11 cellular contexts compared by ENCODE assay signal in the genomic region with DNA sequence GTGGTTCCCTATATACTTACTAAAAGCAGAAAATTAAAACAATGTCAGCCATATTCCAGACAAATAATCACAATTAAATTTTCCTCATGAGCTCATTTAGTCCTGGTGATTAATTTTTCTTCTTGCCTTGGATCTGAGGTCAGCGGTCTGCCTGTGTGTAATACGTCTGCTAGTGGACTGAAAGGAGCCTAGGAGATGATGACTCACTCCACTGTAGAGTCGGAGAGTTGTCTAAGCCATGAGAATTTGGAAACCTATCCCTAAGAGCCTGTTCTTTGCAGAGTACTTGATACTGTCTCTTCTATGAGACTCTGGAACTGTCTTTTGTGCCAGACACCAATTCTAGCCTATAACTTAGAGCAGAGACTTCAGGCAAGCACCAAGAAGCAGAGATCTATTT.
DNase-seq lines count a peak whose midpoint lies in the region; ATAC-seq and TF ChIP-seq lines count a peak whose summit lies in the region.
"Had no signal": no experiment of that assay in that cellular context is flagged by ENCODE, and none has a peak within 500 bp of the region (broad histone marks: within the 10 kb centered on the region; RNA-seq: fewer than 3 reads in every experiment).

No MANE protein-coding gene starts in this region.

- no peaks in the 10 kb centered on the region for H3K27me3 ChIP-seq in PC-3 (ENCODE audit: low read length)
- H3K27me3 ChIP-seq: pancreas, vagina had no signal

- CTCF ChIA-PET in PC-3 (lab: Charles Lee): interaction anchor here (1.1 kb wide), 1 partner anchor 55 kb away, joined by 5 read pairs; no protein-coding TSS in a partner anchor

- H3K9me2 ChIP-seq in PC-3 (replicated peaks; ENCODE audit: low read length): no peaks in the 10 kb centered on the region

- H3K4me2 ChIP-seq in PC-3 (ENCODE audit: low read length): no peak overlapping the region

- H3K4me1 ChIP-seq in PC-3 (ENCODE audit: insufficient read depth, low read length): peaks cover 19% of the 10 kb centered on the region
- H3K4me1 ChIP-seq: pancreas, vagina had no signal

- H4K20me1 ChIP-seq in PC-3 (ENCODE audit: low read length): no peaks in the 10 kb centered on the region

- no peak for TF ChIP-seq CTCF in PC-3 (conservative IDR thresholded peaks at IDR 0.05; ENCODE audit: low read depth, low read length)
- no peak for TF ChIP-seq CTCF in retinal pigment epithelial cell (conservative IDR thresholded peaks at IDR 0.05; ENCODE audit: low read depth, low read length)

- H3K79me2 ChIP-seq in PC-3 (ENCODE audit: low read length): no peaks in the 10 kb centered on the region

- DNase-seq in GM04504 (ENCODE audit: low read depth) (peak; percentile 75), PC-3 (peak; percentile 49), retinal pigment epithelial cell (ENCODE audit: low read depth) (peak; percentile 83), DMS79 (lab: John Stamatoyannopoulos, UW) (no peak), COLO668 (lab: John Stamatoyannopoulos, UW; ENCODE audit: unreplicated experiment) (no peak), NCI-H748 treated with DMSO at 0.1 percent for 48 hours (lab: John Stamatoyannopoulos, UW) (no peak)
- DNase-seq: pancreas had no signal

- ATAC-seq in PC-3: peak; percentile 40
- ATAC-seq in esophagus mucosa: peak; percentile 92
- ATAC-seq: WTC11 had no signal

- no TSS peak for BruUV-seq in PC-3 (replicated peaks; lab: Mats Ljungman, UMichigan)

- peaks cover 5% of the 10 kb centered on the region for H3F3A ChIP-seq in PC-3 (ENCODE audit: low read length, unreplicated experiment)

- POLR2A ChIA-PET in PC-3 (lab: Charles Lee; ENCODE audit: unreplicated experiment): no interaction called here

- intact Hi-C loops in PC-3 (cut with micrococcal nuclease): no loop called here

- H3K4me3 ChIP-seq in PC-3 (ENCODE audit: low read length) (no peak overlapping the region), retinal pigment epithelial cell (ENCODE audit: low read length) (no peak overlapping the region)
- H3K4me3 ChIP-seq: pancreas, vagina had no signal

- no peak overlapping the region for H3K27ac ChIP-seq in PC-3 (ENCODE audit: low read length)
- H3K27ac ChIP-seq: HL-60, pancreas, vagina had no signal

- H3K9ac ChIP-seq in PC-3 (ENCODE audit: low read length): no peak overlapping the region

- no peak overlapping the region for H2AFZ ChIP-seq in PC-3 (ENCODE audit: low read length)

- H3K36me3 ChIP-seq in PC-3 (ENCODE audit: low read depth, low read length): peaks cover 7% of the 10 kb centered on the region
- H3K36me3 ChIP-seq: pancreas, vagina had no signal

- peaks cover 6% of the 10 kb centered on the region; the same call in 1 of the 2 replicates for H3K9me3 ChIP-seq in PC-3 (ENCODE audit: low read length)
- H3K9me3 ChIP-seq: pancreas, vagina had no signal

Comparison
In these comparisons a context has a peak if more than half of its experiments do, and no peak if none do; other contexts are left out.
1. DNase-seq: peak in GM04504 (single experiment), PC-3 (single experiment) and retinal pigment epithelial cell (single experiment); none in DMS79 (single experiment), COLO668 (single experiment) and NCI-H748 treated with DMSO at 0.1 percent for 48 hours (single experiment).